In genomic region chr7:101527844-101528667, GRCh38 we compare ENCODE assay signal across 13 cellular contexts.
A peak's percentile ranks its signal among the peaks of the same experiment; 100 is the strongest.
DNase-seq lines count a peak whose midpoint lies in the region; ATAC-seq and TF ChIP-seq lines count a peak whose summit lies in the region.
"Had no signal": no experiment of that assay in that cellular context is flagged by ENCODE, and none has a peak within 500 bp of the region (broad histone marks: within the 10 kb centered on the region; RNA-seq: fewer than 3 reads in every experiment).

No MANE protein-coding gene starts in this region.

- no peak overlapping the region for H3K4ac ChIP-seq in mesenchymal stem cell (ENCODE audit: low read depth in 1 of 2, low read length in 2 of 2)

- peak overlapping the region; percentile 61 for H3K27ac ChIP-seq in AG04450 (ENCODE audit: low read depth, low read length)
- no peak overlapping the region for H3K27ac ChIP-seq in mesenchymal stem cell (ENCODE audit: low read length, poor library complexity, severe bottlenecking)

- no peaks in the 10 kb centered on the region for H3K79me1 ChIP-seq in mesenchymal stem cell (replicated peaks; ENCODE audit: low read length, poor library complexity, severe bottlenecking)

- WGBS in mesenchymal stem cell = 77% methylated on average over 13 of the region's 13 CpGs

- POLR2A ChIA-PET in AG04450 (lab: Yijun Ruan, JAX) = interaction anchor here (0.6 to 1.2 kb wide), 2 partner anchors 8 to 220 kb away, joined by 5 to 9 read pairs; no protein-coding TSS in a partner anchor

- H3K9ac ChIP-seq in mesenchymal stem cell (ENCODE audit: low read length) = no peak overlapping the region

- no peak overlapping the region for H2BK15ac ChIP-seq in mesenchymal stem cell (ENCODE audit: low read depth, poor library complexity, severe bottlenecking)

- 0 out of 2 replicates have a peak, but pooled peaks have one; percentile 3 for TF ChIP-seq CTCF in AG04450 (IDR thresholded peaks at IDR 0.05; ENCODE audit: low read depth, low read length)

- H3K14ac ChIP-seq in mesenchymal stem cell (ENCODE audit: low read length in 2 of 2) = no peak overlapping the region

- ATAC-seq in HG03280 (IDR thresholded peaks at IDR 0.05; ENCODE audit: unreplicated experiment) (no peak), GM18511 (IDR thresholded peaks at IDR 0.05; ENCODE audit: unreplicated experiment) (no peak)
- ATAC-seq: naive thymus-derived CD4-positive, alpha-beta T cell; SK-N-SH treated with all-trans-retinoic acid at 6 μM for 48 hours; stimulated activated memory B cell treated with anti-CD40 and anti-IgM and Interleukin-4, amounts not matched to agents 10 μg/mL and 1 μg/mL and 100 μg/mL, for 72 hours had no signal

- no peak overlapping the region for H3K4me3 ChIP-seq in AG04450 (ENCODE audit: low read depth, low read length)
- no peak overlapping the region for H3K4me3 ChIP-seq in mesenchymal stem cell (ENCODE audit: insufficient read depth in 1 of 2, low read depth in 1 of 2, low read length in 2 of 2)

- H3K23ac ChIP-seq in mesenchymal stem cell (ENCODE audit: low read length in 2 of 2) = no peak overlapping the region

- H3K36me3 ChIP-seq in mesenchymal stem cell (ENCODE audit: control insufficient read depth in 1 of 2, insufficient read depth in 2 of 2, low read depth in 1 of 2, low read length in 2 of 2) = no peaks in the 10 kb centered on the region

- H2BK5ac ChIP-seq in mesenchymal stem cell (ENCODE audit: low read depth, low read length, poor library complexity, severe bottlenecking) = no peak overlapping the region

- peaks cover 4% of the 10 kb centered on the region for H3K4me1 ChIP-seq in mesenchymal stem cell (ENCODE audit: control insufficient read depth, insufficient read depth, low read depth, low read length)

- no peak overlapping the region for H2BK12ac ChIP-seq in mesenchymal stem cell (ENCODE audit: low read length in 2 of 2)

- DNase-seq in AG04450 (ENCODE audit: low read depth, low spot score) (peak; percentile 24), NCI-H2196 (lab: John Stamatoyannopoulos, UW; ENCODE audit: unreplicated experiment) (peak; percentile 34), dermis blood vessel endothelial cell (peak; percentile 42), midbrain (lab: John Stamatoyannopoulos, UW) (peak; percentile 50), HuH-7 (ENCODE audit: low spot score) (no peak), mesenchymal stem cell (no peak)
- DNase-seq: activated CD4-positive, alpha-beta T cell treated with anti-CD3 and anti-CD28 coated beads, Interleukin-2, amount 50 U/mL, for 1 hour; activated naive CD4-positive, alpha-beta T cell treated with anti-CD3 and anti-CD28 coated beads, Interleukin-2, amount 50 U/mL, for 16 hours; naive thymus-derived CD4-positive, alpha-beta T cell had no signal

- H2AFZ ChIP-seq in mesenchymal stem cell (ENCODE audit: low read depth, low read length) = no peak overlapping the region

- H2AK5ac ChIP-seq in mesenchymal stem cell (ENCODE audit: low read length, severe bottlenecking) = no peak overlapping the region

- CTCF ChIA-PET in AG04450 (lab: Charles Lee) = interaction anchor here (0.8 to 1.2 kb wide), 2 partner anchors 10 to 164 kb away, joined by 4 to 5 read pairs; no protein-coding TSS in a partner anchor

- no peak overlapping the region for H3K4me2 ChIP-seq in mesenchymal stem cell (ENCODE audit: low read length, poor library complexity, severe bottlenecking)

- peaks cover 2% of the 10 kb centered on the region; the same call in 1 of the 2 replicates for H3K9me3 ChIP-seq in AG04450 (ENCODE audit: control insufficient read depth, insufficient read depth, low read length)
- H3K9me3 ChIP-seq in mesenchymal stem cell (ENCODE audit: control insufficient read depth, low read length) = peaks cover 12% of the 10 kb centered on the region

- H3K27me3 ChIP-seq in AG04450 (ENCODE audit: control insufficient read depth, insufficient read depth, low read length) = no peaks in the 10 kb centered on the region
- peaks cover 16 to 59% of the 10 kb centered on the region in 2 experiments for H3K27me3 ChIP-seq in mesenchymal stem cell (ENCODE audit: control insufficient read depth in 1 of 2, insufficient read depth in 1 of 2, low read length in 2 of 2)

- no peak overlapping the region for H4K8ac ChIP-seq in mesenchymal stem cell (ENCODE audit: low read length)

- no peak overlapping the region for H4K91ac ChIP-seq in mesenchymal stem cell (ENCODE audit: low read length)

- H2BK120ac ChIP-seq in mesenchymal stem cell (ENCODE audit: low read depth, low read length) = no peak overlapping the region

- no peak overlapping the region for H3K18ac ChIP-seq in mesenchymal stem cell (ENCODE audit: low read depth in 1 of 2, low read length in 2 of 2)

Comparison
In these comparisons a context has a peak if more than half of its experiments do, and no peak if none do; other contexts are left out.
1. DNase-seq: peak in AG04450 (single experiment), NCI-H2196 (single experiment), dermis blood vessel endothelial cell (single experiment) and midbrain (single experiment); none in HuH-7 (single experiment) and mesenchymal stem cell (single experiment).